In genomic region chr15:101841656-101842055, GRCh38 we compare ENCODE assay signal across 2 cellular contexts.
TF ChIP-seq lines count a peak whose summit lies in the region.

No MANE protein-coding gene starts in this region.

TF ChIP-seq in Ishikawa, 13 proteins besides CTCF, POLR2A, EP300 and RAD21 (continued from another document):
- TF ChIP-seq CEBPB (IDR thresholded peaks at IDR 0.05) (no peak), USF1 (IDR thresholded peaks at IDR 0.05) (peak; percentile 21; the same call in 1 of the 2 replicates), TEAD4 (IDR thresholded peaks at IDR 0.05) (no peak), YY1 (IDR thresholded peaks at IDR 0.05; ENCODE audit: low read depth) (no peak), TAF1 (IDR thresholded peaks at IDR 0.05; ENCODE audit: low read depth) (no peak)

TF ChIP-seq in K562, 482 proteins besides CTCF, POLR2A, EP300 and RAD21:
- TF ChIP-seq USF2 (CRISPR knock-in tag; IDR thresholded peaks at IDR 0.05) (peak; percentile 52), USF1 (CRISPR knock-in tag; IDR thresholded peaks at IDR 0.05) (peak; percentile 34; the same call in 1 of the 2 replicates), NFIC (IDR thresholded peaks at IDR 0.05) (peak; percentile 10; the same call in 1 of the 2 replicates), MEF2A (IDR thresholded peaks at IDR 0.05; ENCODE audit: control insufficient read depth, low read depth, low read length) (no peak)
